Comparison of ENCODE assay signal across 9 cellular contexts in the genomic region with DNA sequence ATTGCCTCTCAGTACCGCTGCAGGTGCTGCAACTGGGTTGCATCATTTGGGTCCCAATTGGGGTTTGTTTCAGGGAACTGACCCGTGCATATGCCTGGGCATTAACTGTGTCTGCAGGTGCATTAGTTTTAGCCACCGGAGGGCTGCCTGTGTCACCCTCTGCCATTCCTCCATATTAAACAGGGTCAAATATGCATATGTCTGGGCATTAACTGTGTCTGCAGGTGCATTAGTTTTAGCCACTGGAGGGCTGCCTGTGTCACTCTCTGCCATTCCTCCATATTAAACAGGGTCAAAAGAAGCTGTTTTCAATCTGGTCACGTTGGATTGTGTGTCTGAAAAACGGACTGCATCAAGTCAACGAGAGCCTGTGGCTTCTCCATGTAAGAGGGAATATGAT.
A peak's percentile ranks its signal among the peaks of the same experiment; 100 is the strongest.
DNase-seq lines count a peak whose midpoint lies in the region; ATAC-seq, FAIRE-seq and TF ChIP-seq lines count a peak whose summit lies in the region.
"Had no signal": no experiment of that assay in that cellular context is flagged by ENCODE, and none has a peak within 500 bp of the region (broad histone marks: within the 10 kb centered on the region; RNA-seq: fewer than 3 reads in every experiment).

No MANE protein-coding gene starts in this region.

- H3K27ac Mint-ChIP-seq in CD4-positive, alpha-beta T cell = peak overlapping the region; percentile 52
- H3K27ac Mint-ChIP-seq in activated T-helper 2 cell treated with anti-CD3 and anti-CD28 coated beads, Interferon-gamma antibody, Interleukin-2, Interleukin-4, amounts not matched to agents 10 μg/mL and 5 μg/mL and 100 μg/mL, durations not matched to agents 14 hours and 24 hours and 36 hours = no peak overlapping the region
- H3K27ac Mint-ChIP-seq in naive thymus-derived CD8-positive, alpha-beta T cell = peak overlapping the region; percentile 91 to 98 (median 96)

- POLR2A ChIA-PET in CD4-positive, alpha-beta T cell (lab: Charles Lee) = interaction anchor here (0.7 to 1.2 kb wide), 2 partner anchors 13 to 336 kb away, joined by 3 to 4 read pairs; no protein-coding TSS in a partner anchor
- POLR2A ChIA-PET in naive thymus-derived CD8-positive, alpha-beta T cell (lab: Charles Lee) = interaction anchor here (1.5 kb wide), 1 partner anchor 29 kb away, joined by 6 read pairs; no protein-coding TSS in a partner anchor

- no peak for TF ChIP-seq CTCF in CD4-positive, alpha-beta T cell (IDR thresholded peaks at IDR 0.05)
- no peak for TF ChIP-seq CTCF in left lung (IDR thresholded peaks at IDR 0.05)

- DNase-seq in CD4-positive, alpha-beta T cell = no peak
- DNase-seq in GM18507 (ENCODE audit: extremely low spot score, insufficient read length, low read depth) (no peak), GM03348 (ENCODE audit: low spot score) (no peak), left lung (no peak)
- DNase-seq in activated T-helper 2 cell treated with anti-CD3 and anti-CD28 coated beads, Interferon-gamma antibody, Interleukin-2, Interleukin-4, amounts not matched to agents 10 μg/mL and 5 μg/mL and 100 μg/mL, durations not matched to agents 14 hours and 24 hours and 36 hours (ENCODE audit: low spot score) = no peak
- no peak for DNase-seq in naive thymus-derived CD8-positive, alpha-beta T cell
- DNase-seq in activated CD8-positive, alpha-beta memory T cell treated with anti-CD3 and anti-CD28 coated beads for 24 hours = no peak
- no peak for DNase-seq in stimulated activated CD4-positive, alpha-beta T cell treated with anti-CD3 and anti-CD28 coated beads, Interleukin-4, amount 100 ng/mL, for 4 hours
- DNase-seq: IMR-90 had no signal

- peaks cover 9% of the 10 kb centered on the region for H3K36me3 Mint-ChIP-seq in CD4-positive, alpha-beta T cell (ENCODE audit: low read depth)
- no peaks in the 10 kb centered on the region for H3K36me3 Mint-ChIP-seq in activated T-helper 2 cell treated with anti-CD3 and anti-CD28 coated beads, Interferon-gamma antibody, Interleukin-2, Interleukin-4, amounts not matched to agents 10 μg/mL and 5 μg/mL and 100 μg/mL, durations not matched to agents 14 hours and 24 hours and 36 hours (ENCODE audit: low read depth)
- no peaks in the 10 kb centered on the region for H3K36me3 Mint-ChIP-seq in naive thymus-derived CD8-positive, alpha-beta T cell

- H3K27me3 Mint-ChIP-seq in CD4-positive, alpha-beta T cell = no peaks in the 10 kb centered on the region
- peaks cover 35% of the 10 kb centered on the region for H3K27me3 Mint-ChIP-seq in activated T-helper 2 cell treated with anti-CD3 and anti-CD28 coated beads, Interferon-gamma antibody, Interleukin-2, Interleukin-4, amounts not matched to agents 10 μg/mL and 5 μg/mL and 100 μg/mL, durations not matched to agents 14 hours and 24 hours and 36 hours (ENCODE audit: low read depth)
- no peaks in the 10 kb centered on the region for H3K27me3 Mint-ChIP-seq in naive thymus-derived CD8-positive, alpha-beta T cell

- peak overlapping the region in 1 of 2 donors; percentile 45 for H3K4me3 ChIP-seq in left lung

- H3K27me3 ChIP-seq in CD4-positive, alpha-beta T cell (ENCODE audit: control insufficient read depth, insufficient read depth, low read length) = no peaks in the 10 kb centered on the region
- H3K27me3 ChIP-seq in left lung = no peaks in the 10 kb centered on the region

- H3K4me3 Mint-ChIP-seq in CD4-positive, alpha-beta T cell = peak overlapping the region; percentile 96
- peak overlapping the region; percentile 87 for H3K4me3 Mint-ChIP-seq in activated T-helper 2 cell treated with anti-CD3 and anti-CD28 coated beads, Interferon-gamma antibody, Interleukin-2, Interleukin-4, amounts not matched to agents 10 μg/mL and 5 μg/mL and 100 μg/mL, durations not matched to agents 14 hours and 24 hours and 36 hours (ENCODE audit: low read depth)
- peak overlapping the region; percentile 89 to 100 (median 98) for H3K4me3 Mint-ChIP-seq in naive thymus-derived CD8-positive, alpha-beta T cell

- H3K4me1 Mint-ChIP-seq in CD4-positive, alpha-beta T cell (ENCODE audit: low read depth) = peaks cover 46% of the 10 kb centered on the region
- H3K4me1 Mint-ChIP-seq in activated T-helper 2 cell treated with anti-CD3 and anti-CD28 coated beads, Interferon-gamma antibody, Interleukin-2, Interleukin-4, amounts not matched to agents 10 μg/mL and 5 μg/mL and 100 μg/mL, durations not matched to agents 14 hours and 24 hours and 36 hours (ENCODE audit: low read depth) = peaks cover 31% of the 10 kb centered on the region
- H3K4me1 Mint-ChIP-seq in naive thymus-derived CD8-positive, alpha-beta T cell = peaks cover 28 to 61% (median 55%) of the 10 kb centered on the region in 4 donors

- ATAC-seq in CD4-positive, alpha-beta T cell (ENCODE audit: poor library complexity) = no peak
- ATAC-seq in naive thymus-derived CD8-positive, alpha-beta T cell = no peak
- no peak for ATAC-seq in left lung

- no peak overlapping the region for H3K27ac ChIP-seq in CD4-positive, alpha-beta T cell (ENCODE audit: low read depth, low read length)
- peak overlapping the region in 1 of 2 donors; percentile 86 for H3K27ac ChIP-seq in left lung

- CTCF ChIA-PET in CD4-positive, alpha-beta T cell (lab: Charles Lee) = interaction anchor here (0.8 to 5.2 kb wide), 4 partner anchors 10 to 30 kb away, joined by 3 to 42 read pairs (median 11); no protein-coding TSS in a partner anchor

- H3K36me3 ChIP-seq in left lung = no peaks in the 10 kb centered on the region

- peak; percentile 72 for FAIRE-seq in GM18507 (lab: Jason Lieb, UNC)

- peaks cover 0 to 30% of the 10 kb centered on the region in 2 donors for H3K4me1 ChIP-seq in left lung

- H3K9me3 ChIP-seq in CD4-positive, alpha-beta T cell (ENCODE audit: control insufficient read depth, low read length) = no peaks in the 10 kb centered on the region
- H3K9me3 ChIP-seq in left lung = no peaks in the 10 kb centered on the region

- intact Hi-C loops in CD4-positive, alpha-beta T cell (cut with DNase I, micrococcal nuclease) = no loop called here
- intact Hi-C loops in activated T-helper 2 cell treated with anti-CD3 and anti-CD28 coated beads, Interferon-gamma antibody, Interleukin-2, Interleukin-4, amounts not matched to agents 10 μg/mL and 5 μg/mL and 100 μg/mL, durations not matched to agents 14 hours and 24 hours and 36 hours (cut with micrococcal nuclease) = no loop called here
- intact Hi-C loops in left lung (cut with DNase I) = no loop called here

- no peaks in the 10 kb centered on the region for H3K9me3 Mint-ChIP-seq in CD4-positive, alpha-beta T cell
- no peaks in the 10 kb centered on the region for H3K9me3 Mint-ChIP-seq in activated T-helper 2 cell treated with anti-CD3 and anti-CD28 coated beads, Interferon-gamma antibody, Interleukin-2, Interleukin-4, amounts not matched to agents 10 μg/mL and 5 μg/mL and 100 μg/mL, durations not matched to agents 14 hours and 24 hours and 36 hours
- H3K9me3 Mint-ChIP-seq in naive thymus-derived CD8-positive, alpha-beta T cell = no peaks in the 10 kb centered on the region
